Comparison of ENCODE assay signal across 24 cellular contexts in the genomic region with DNA sequence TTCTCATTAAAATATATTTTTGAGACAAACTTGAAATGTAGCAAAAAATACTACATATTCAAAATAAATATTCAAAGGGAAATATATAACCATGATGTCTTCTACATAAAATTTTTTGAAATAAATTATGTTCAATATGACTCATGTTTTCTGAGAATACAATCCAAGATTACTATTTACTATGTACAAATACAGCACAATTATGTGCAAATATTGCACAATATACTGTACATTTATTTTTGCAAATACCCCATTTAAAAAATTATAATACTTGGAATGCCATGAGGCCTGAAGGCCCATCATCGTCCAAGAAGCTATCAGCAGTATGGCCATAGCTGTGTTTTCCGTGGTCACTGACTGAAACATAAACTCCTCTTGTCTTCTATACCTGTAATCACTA. TPM values are rescaled to one million over a fixed set of nuclear protein-coding genes. Genes with fewer than 3 reads are reported as not detected.
DNase-seq lines count a peak whose midpoint lies in the region; ATAC-seq, FAIRE-seq and TF ChIP-seq lines count a peak whose summit lies in the region.
"Had no signal": no experiment of that assay in that cellular context is flagged by ENCODE, and none has a peak within 500 bp of the region (broad histone marks: within the 10 kb centered on the region; RNA-seq: fewer than 3 reads in every experiment).

No MANE protein-coding gene starts in this region.

- no peak overlapping the region for H3K18ac ChIP-seq in IMR-90 (ENCODE audit: low read depth, low read length)

- intact Hi-C loops in IMR-90 (cut with micrococcal nuclease): no loop called here

- H2AK9ac ChIP-seq in IMR-90 (replicated peaks; ENCODE audit: low read depth, low read length, poor library complexity): no peak overlapping the region

- no peak overlapping the region for H4K8ac ChIP-seq in IMR-90 (ENCODE audit: low read depth in 2 of 2, low read length in 2 of 2)

- no peak overlapping the region for H2BK5ac ChIP-seq in IMR-90 (ENCODE audit: low read depth, low read length, poor library complexity, severe bottlenecking)

- H3K9ac ChIP-seq in IMR-90 (ENCODE audit: low read depth, low read length): no peak overlapping the region
- H3K9ac ChIP-seq: BLaER1 treated with 17β-estradiol and CSF1 and Interleukin-3, amounts not matched to agents 10 nM and 100 nM had no signal

- H3K4me3 Mint-ChIP-seq in activated CD8-positive, alpha-beta T cell treated with anti-CD3 and anti-CD28 coated beads, Interleukin-2, amount 10 ng/mL, durations not matched to agents 7 days and 5 days: no peak overlapping the region
- H3K4me3 Mint-ChIP-seq: CD14-positive monocyte; CD4-positive, alpha-beta T cell; CD8-positive, alpha-beta memory T cell; HFFc6 had no signal

- no peak overlapping the region for H2BK20ac ChIP-seq in IMR-90 (ENCODE audit: low read depth, low read length)

- no peak overlapping the region for H3K27ac Mint-ChIP-seq in activated CD8-positive, alpha-beta T cell treated with anti-CD3 and anti-CD28 coated beads, Interleukin-2, amount 10 ng/mL, durations not matched to agents 7 days and 5 days
- H3K27ac Mint-ChIP-seq: CD14-positive monocyte; CD4-positive, alpha-beta T cell; CD8-positive, alpha-beta memory T cell; HFFc6 had no signal

- FAIRE-seq in TTC549 (lab: Jason Lieb, UNC) (peak; percentile 84), endometrium (lab: Jason Lieb, UNC) (peak; percentile 37)
- FAIRE-seq: A549, G401.6, GM12878, H54 had no signal

- no peaks in the 10 kb centered on the region for H3K36me3 Mint-ChIP-seq in activated CD8-positive, alpha-beta T cell treated with anti-CD3 and anti-CD28 coated beads, Interleukin-2, amount 10 ng/mL, durations not matched to agents 7 days and 5 days (ENCODE audit: low read depth)
- H3K36me3 Mint-ChIP-seq: CD14-positive monocyte had no signal

- no peak overlapping the region for H2AK5ac ChIP-seq in IMR-90 (ENCODE audit: low read depth, low read length)

- H2AFZ ChIP-seq in IMR-90 (replicated peaks; ENCODE audit: low read length, poor library complexity): no peak overlapping the region

- H2BK15ac ChIP-seq in IMR-90 (ENCODE audit: low read depth, low read length): no peak overlapping the region

- no peak overlapping the region for H3K56ac ChIP-seq in IMR-90 (ENCODE audit: extremely low read depth, insufficient read depth, low read length)

- H3K9me1 ChIP-seq in IMR-90 (ENCODE audit: insufficient read depth, low read length): no peaks in the 10 kb centered on the region

- no peak overlapping the region for H3K27ac ChIP-seq in IMR-90 (ENCODE audit: insufficient read depth, low read length)
- H3K27ac ChIP-seq: A549; BLaER1 treated with 17β-estradiol and CSF1 and Interleukin-3, amounts not matched to agents 10 nM and 100 nM had no signal

- no peak for ATAC-seq in IMR-90 (ENCODE audit: low read depth)
- no peak for ATAC-seq in activated CD8-positive, alpha-beta T cell treated with anti-CD3 and anti-CD28 coated beads, Interleukin-2, amount 10 ng/mL, durations not matched to agents 7 days and 5 days
- ATAC-seq: A549, GM12878 had no signal

- H3K4ac ChIP-seq in IMR-90 (ENCODE audit: low read depth, low read length): no peak overlapping the region

- H3K4me1 ChIP-seq in IMR-90 (ENCODE audit: control insufficient read depth, insufficient read depth, low read length): no peaks in the 10 kb centered on the region
- H3K4me1 ChIP-seq: A549, BE2C, HAP-1 had no signal

- no peak overlapping the region for H2BK120ac ChIP-seq in IMR-90 (ENCODE audit: low read depth, low read length)

- H3K4me1 Mint-ChIP-seq in activated CD8-positive, alpha-beta T cell treated with anti-CD3 and anti-CD28 coated beads, Interleukin-2, amount 10 ng/mL, durations not matched to agents 7 days and 5 days (ENCODE audit: low read depth): no peaks in the 10 kb centered on the region
- H3K4me1 Mint-ChIP-seq: CD14-positive monocyte; CD8-positive, alpha-beta memory T cell had no signal

- dilution Hi-C loops in IMR-90 (cut with HindIII; ENCODE audit: low sequenced_read_pairs, unreplicated experiment): no loop called here

- WGBS in IMR-90 (ENCODE audit: extremely low coverage in 2 of 2, insufficient read length in 1 of 2), 2 experiments: 75% methylated on average over 2 of the region's 2 CpGs; no CpG with 5 or more reads in 1 of the 2 experiments

- no peaks in the 10 kb centered on the region for H3K9me3 Mint-ChIP-seq in activated CD8-positive, alpha-beta T cell treated with anti-CD3 and anti-CD28 coated beads, Interleukin-2, amount 10 ng/mL, durations not matched to agents 7 days and 5 days (ENCODE audit: insufficient read depth)

- no peaks in the 10 kb centered on the region for H3K79me1 ChIP-seq in IMR-90 (ENCODE audit: low read depth in 1 of 2, low read length in 2 of 2)

- DNase-seq in DMS53 (lab: John Stamatoyannopoulos, UW) (peak; percentile 31), IMR-90 (no peak), GM03348 (ENCODE audit: low spot score) (no peak), HUDEP-2 (lab: John Stamatoyannopoulos, UW; ENCODE audit: unreplicated experiment in 76 of 76) (no peak)
- no peak for DNase-seq in activated CD8-positive, alpha-beta T cell treated with anti-CD3 and anti-CD28 coated beads, Interleukin-2, amount 10 ng/mL, durations not matched to agents 7 days and 5 days
- DNase-seq: 8988T; ACHN; AML-193; BE2C; CD4-positive, alpha-beta T cell; CD8-positive, alpha-beta memory T cell; DMS 273 treated with DMSO at 0.1 percent for 48 hours; DND-41; GOT3; HFFc6 had no signal

- H3K27me3 Mint-ChIP-seq in activated CD8-positive, alpha-beta T cell treated with anti-CD3 and anti-CD28 coated beads, Interleukin-2, amount 10 ng/mL, durations not matched to agents 7 days and 5 days (ENCODE audit: low read depth): peaks cover 13% of the 10 kb centered on the region

- no peak overlapping the region for H3K4me2 ChIP-seq in IMR-90 (ENCODE audit: low read depth, low read length)
- H3K4me2 ChIP-seq: A549; BLaER1 treated with 17β-estradiol and CSF1 and Interleukin-3, amounts not matched to agents 10 nM and 100 nM had no signal

- CTCF ChIA-PET in IMR-90 (lab: Yijun Ruan, JAX): no interaction called here
- CTCF ChIA-PET in activated CD8-positive, alpha-beta T cell treated with anti-CD3 and anti-CD28 coated beads, Interleukin-2, amount 10 ng/mL, durations not matched to agents 7 days and 5 days (lab: Charles Lee): no interaction called here

- H3K9me3 ChIP-seq in IMR-90 (ENCODE audit: control insufficient read depth, insufficient read depth, low read length): no peaks in the 10 kb centered on the region
- H3K9me3 ChIP-seq: A549, BE2C, HAP-1 had no signal

- H3K14ac ChIP-seq in IMR-90 (replicated peaks; ENCODE audit: low read depth, low read length): no peak overlapping the region

- TF ChIP-seq CTCF in IMR-90 (conservative IDR thresholded peaks at IDR 0.05; ENCODE audit: low read depth, low read length): no peak

- H3K23ac ChIP-seq in IMR-90 (ENCODE audit: low read depth, low read length): no peak overlapping the region

- no peak for TF ChIP-seq RAD21 in IMR-90 (IDR thresholded peaks at IDR 0.05; ENCODE audit: low read length)

- no TSS peak for BruUV-seq in IMR-90 (replicated peaks; lab: Mats Ljungman, UMichigan)

- no peak overlapping the region for H4K5ac ChIP-seq in IMR-90 (ENCODE audit: low read depth, low read length)

- no peaks in the 10 kb centered on the region for H3K27me3 ChIP-seq in IMR-90 (ENCODE audit: control insufficient read depth, insufficient read depth, low read length)
- H3K27me3 ChIP-seq: BE2C; BLaER1 treated with 17β-estradiol and CSF1 and Interleukin-3, amounts not matched to agents 10 nM and 100 nM had no signal

- no peak for TF ChIP-seq POLR2A in IMR-90 (IDR thresholded peaks at IDR 0.05; ENCODE audit: low read depth, low read length)

- no peak overlapping the region for H3K4me3 ChIP-seq in IMR-90 (ENCODE audit: insufficient read depth, low read depth, low read length)
- H3K4me3 ChIP-seq: A549; BLaER1 treated with 17β-estradiol and CSF1 and Interleukin-3, amounts not matched to agents 10 nM and 100 nM; GM12878; HAP-1 had no signal

- H3K36me3 ChIP-seq in IMR-90 (ENCODE audit: control insufficient read depth, insufficient read depth, low read length): no peaks in the 10 kb centered on the region
- H3K36me3 ChIP-seq: BE2C; BLaER1 treated with 17β-estradiol and CSF1 and Interleukin-3, amounts not matched to agents 10 nM and 100 nM; HAP-1 had no signal

- POLR2A ChIA-PET in IMR-90 (lab: Charles Lee; ENCODE audit: unreplicated experiment): no interaction called here
- POLR2A ChIA-PET in activated CD8-positive, alpha-beta T cell treated with anti-CD3 and anti-CD28 coated beads, Interleukin-2, amount 10 ng/mL, durations not matched to agents 7 days and 5 days (lab: Charles Lee): no interaction called here

- H4K20me1 ChIP-seq in IMR-90 (ENCODE audit: insufficient read depth, low read length): no peaks in the 10 kb centered on the region
- H4K20me1 ChIP-seq: BLaER1 treated with 17β-estradiol and CSF1 and Interleukin-3, amounts not matched to agents 10 nM and 100 nM had no signal

- H4K91ac ChIP-seq in IMR-90 (ENCODE audit: insufficient read depth, low read depth, low read length): no peak overlapping the region

- in situ Hi-C loops in IMR-90 (cut with MboI; ENCODE audit: low sequenced_read_pairs): no loop called here

TF ChIP-seq in IMR-90, 13 proteins besides CTCF, POLR2A, EP300 and RAD21:
- TF ChIP-seq CEBPB (IDR thresholded peaks at IDR 0.05; ENCODE audit: low read depth, low read length) (peak; percentile 38; the same call in 1 of the 2 replicates), FOS (IDR thresholded peaks at IDR 0.05; ENCODE audit: low read depth, low read length) (no peak)

RNA-seq across cellular contexts. Expression of a gene that starts 12.3 kb away (rescaled TPM):
- 0.28 TPM in 1 of 2 replicates, not detected in the other for total RNA-seq in IMR-90 (2012; rRNA removed)
- 0.03 and 0.07 TPM in 2 replicates for polyA plus RNA-seq in IMR-90 (2012; rRNA removed)
- polyA plus RNA-seq in IMR-90 (2012; cell fraction: cytosol; rRNA removed): 0.05 TPM in 1 of 2 replicates, not detected in the other
- polyA plus RNA-seq in IMR-90 (2012; cell fraction: nucleus; rRNA removed; ENCODE audit: low replicate concordance): not detected in 2 replicates
- not detected for total RNA-seq in activated CD8-positive, alpha-beta T cell treated with anti-CD3 and anti-CD28 coated beads, Interleukin-2, amount 10 ng/mL, durations not matched to agents 7 days and 5 days
- total RNA-seq: CD4-positive, alpha-beta T cell; GM12878; HFFc6 had no signal
- polyA plus RNA-seq: CD14-positive monocyte; CD8-positive, alpha-beta memory T cell; GM12878 had no signal

RNA-seq across cellular contexts. Expression of a gene that starts 46.9 kb away (rescaled TPM):
- total RNA-seq in IMR-90 (2012; rRNA removed): 24.2 and 38.9 TPM in 2 replicates
- 11.4 and 14.2 TPM in 2 replicates for polyA plus RNA-seq in IMR-90 (2012; rRNA removed)
- polyA plus RNA-seq in IMR-90 (2012; cell fraction: cytosol; rRNA removed): 0.90 and 2.4 TPM in 2 replicates
- polyA plus RNA-seq in IMR-90 (2012; cell fraction: nucleus; rRNA removed; ENCODE audit: low replicate concordance): 0.88 and 15.0 TPM in 2 replicates
- 10 to 100 TPM; 33.9 to 34.1 TPM for total RNA-seq in activated CD8-positive, alpha-beta T cell treated with anti-CD3 and anti-CD28 coated beads, Interleukin-2, amount 10 ng/mL, durations not matched to agents 7 days and 5 days

RNA-seq across cellular contexts. Expression of a gene that starts 47.3 kb away (rescaled TPM):
- 18.3 and 44.4 TPM in 2 replicates for total RNA-seq in IMR-90 (2012; rRNA removed)
- polyA plus RNA-seq in IMR-90 (2012; rRNA removed): 14.6 and 22.4 TPM in 2 replicates
- polyA plus RNA-seq in IMR-90 (2012; cell fraction: cytosol; rRNA removed): 2.4 and 3.8 TPM in 2 replicates
- 0.62 and 4.6 TPM in 2 replicates for polyA plus RNA-seq in IMR-90 (2012; cell fraction: nucleus; rRNA removed; ENCODE audit: low replicate concordance)
- 10 to 100 TPM; 20.9 to 23.2 TPM for total RNA-seq in activated CD8-positive, alpha-beta T cell treated with anti-CD3 and anti-CD28 coated beads, Interleukin-2, amount 10 ng/mL, durations not matched to agents 7 days and 5 days
